In genomic region chr18:36688020-36688965, GRCh38 we compare ENCODE assay signal across 8 cellular contexts.
A peak's percentile ranks its signal among the peaks of the same experiment; 100 is the strongest.
DNase-seq lines count a peak whose midpoint lies in the region; ATAC-seq and TF ChIP-seq lines count a peak whose summit lies in the region.

No MANE protein-coding gene starts in this region.

- CTCF ChIA-PET in CD8-positive, alpha-beta memory T cell (lab: Charles Lee) = interaction anchor here (1.5 to 1.6 kb wide), 3 partner anchors 8 to 119 kb away, joined by 3 to 5 read pairs (median 4); no protein-coding TSS in a partner anchor

- TF ChIP-seq CTCF in Peyer's patch (IDR thresholded peaks at IDR 0.05) = peak; percentile 22 to 83 (median 69)

- DNase-seq in CD8-positive, alpha-beta memory T cell = peak in 3 of 5 donors; percentile 2 to 21 (median 11)
- DNase-seq in HuH-7.5 (ENCODE audit: low spot score) (peak; percentile 46), Peyer's patch (peak in 2 of 3 donors; percentile 37 to 77), astrocyte of the hippocampus (ENCODE audit: low read depth, low spot score) (peak; percentile 84), hippocampal formation (lab: John Stamatoyannopoulos, UW) (peak; percentile 31 to 41), smooth muscle cell of the brain vasculature (ENCODE audit: low read depth, low spot score) (peak; percentile 45)

- peaks cover 0 to 8% (median 0%) of the 10 kb centered on the region in 3 donors for H3K36me3 Mint-ChIP-seq in CD8-positive, alpha-beta memory T cell

- no peaks in the 10 kb centered on the region for H3K9me3 ChIP-seq in CD8-positive, alpha-beta memory T cell (ENCODE audit: low read length)
- no peaks in the 10 kb centered on the region for H3K9me3 ChIP-seq in Peyer's patch

- ATAC-seq in GM18907 (IDR thresholded peaks at IDR 0.05; ENCODE audit: unreplicated experiment) (peak; percentile 73), GM19023 (IDR thresholded peaks at IDR 0.05; ENCODE audit: unreplicated experiment) (no peak)

- POLR2A ChIA-PET in CD8-positive, alpha-beta memory T cell (lab: Charles Lee) = interaction anchor here (0.6 kb wide), 1 partner anchor 595 kb away, joined by 4 read pairs; no protein-coding TSS in a partner anchor

- no peak overlapping the region for H3K4me3 ChIP-seq in CD8-positive, alpha-beta memory T cell (ENCODE audit: low read length)
- no peak overlapping the region for H3K4me3 ChIP-seq in Peyer's patch

- no peaks in the 10 kb centered on the region for H3K4me1 ChIP-seq in CD8-positive, alpha-beta memory T cell (ENCODE audit: insufficient read depth, low read length)
- H3K4me1 ChIP-seq in Peyer's patch = no peaks in the 10 kb centered on the region

- peaks cover 3 to 13% of the 10 kb centered on the region in 2 donors for H3K27me3 Mint-ChIP-seq in CD8-positive, alpha-beta memory T cell

- H3K9me3 Mint-ChIP-seq in CD8-positive, alpha-beta memory T cell = peaks cover 3 to 14% (median 10%) of the 10 kb centered on the region in 5 donors

- H3K4me3 Mint-ChIP-seq in CD8-positive, alpha-beta memory T cell = no peak overlapping the region

- no peak overlapping the region for H3K27ac Mint-ChIP-seq in CD8-positive, alpha-beta memory T cell

- H3K27ac ChIP-seq in CD8-positive, alpha-beta memory T cell (ENCODE audit: low read depth, low read length) = no peak overlapping the region
- no peak overlapping the region for H3K27ac ChIP-seq in Peyer's patch

- no peak for TF ChIP-seq POLR2A in Peyer's patch (IDR thresholded peaks at IDR 0.05)

- no peaks in the 10 kb centered on the region for H3K4me1 Mint-ChIP-seq in CD8-positive, alpha-beta memory T cell

- no peaks in the 10 kb centered on the region for H3K27me3 ChIP-seq in CD8-positive, alpha-beta memory T cell (ENCODE audit: insufficient read depth, low read length, poor library complexity, severe bottlenecking)
- no peaks in the 10 kb centered on the region for H3K27me3 ChIP-seq in Peyer's patch

- no peaks in the 10 kb centered on the region for H3K36me3 ChIP-seq in CD8-positive, alpha-beta memory T cell (ENCODE audit: insufficient read depth, low read length)
- no peaks in the 10 kb centered on the region for H3K36me3 ChIP-seq in Peyer's patch

Comparison
In these comparisons a context has a peak if more than half of its experiments do, and no peak if none do; other contexts are left out.
1. DNase-seq: peak in every context shown above with its lines; median percentile 84 in astrocyte of the hippocampus; 57 in Peyer's patch; 46 in HuH-7.5; 45 in smooth muscle cell of the brain vasculature; 36 in hippocampal formation; 11 in CD8-positive, alpha-beta memory T cell.